In genomic region chr6:107658920-107659879, GRCh38 we compare ENCODE assay signal across 9 cellular contexts.
DNase-seq lines count a peak whose midpoint lies in the region; ATAC-seq, FAIRE-seq and TF ChIP-seq lines count a peak whose summit lies in the region.
"Had no signal": no experiment of that assay in that cellular context is flagged by ENCODE, and none has a peak within 500 bp of the region (broad histone marks: within the 10 kb centered on the region; RNA-seq: fewer than 3 reads in every experiment).

No MANE protein-coding gene starts in this region.

- DNase-seq in AG09309 (ENCODE audit: low read depth) (no peak), GM19239 (ENCODE audit: insufficient read length, low spot score) (no peak), NCI-H69 (lab: John Stamatoyannopoulos, UW) (peak; percentile 99), dedifferentiated amniotic fluid mesenchymal stem cell (ENCODE audit: extremely low spot score) (peak; percentile 62), cerebellum (ENCODE audit: low spot score) (no peak), BE2C (no peak), NCI-H1105 (lab: John Stamatoyannopoulos, UW) (no peak)

- H3K36me3 ChIP-seq in BE2C = no peaks in the 10 kb centered on the region
- H3K36me3 ChIP-seq: gastroesophageal sphincter had no signal

- no peak for ATAC-seq in HG03045 (IDR thresholded peaks at IDR 0.05; ENCODE audit: unreplicated experiment)
- ATAC-seq: gastroesophageal sphincter had no signal

- peak; percentile 88 for FAIRE-seq in GM19239 (lab: Jason Lieb, UNC)

- peaks cover 20% of the 10 kb centered on the region for H3K4me1 ChIP-seq in BE2C

- no peak overlapping the region for H3K4me3 ChIP-seq in AG09309 (ENCODE audit: control insufficient read depth, low read depth, low read length)
- no peak overlapping the region for H3K4me3 ChIP-seq in BE2C (ENCODE audit: low read depth, low read length)
- H3K4me3 ChIP-seq: gastroesophageal sphincter had no signal

- TF ChIP-seq CTCF in AG09309 (IDR thresholded peaks at IDR 0.05; ENCODE audit: control insufficient read depth, insufficient read depth, low read depth, low read length, missing control alignments) (peak; percentile 2), BE2C (IDR thresholded peaks at IDR 0.05; ENCODE audit: low read depth, low read length) (no peak)

- no peaks in the 10 kb centered on the region for H3K9me3 ChIP-seq in BE2C
- H3K9me3 ChIP-seq: gastroesophageal sphincter had no signal

- no peaks in the 10 kb centered on the region for H3K27me3 ChIP-seq in BE2C
- H3K27me3 ChIP-seq: gastroesophageal sphincter had no signal

Comparison
In these comparisons a context has a peak if more than half of its experiments do, and no peak if none do; other contexts are left out.
1. DNase-seq: peak in NCI-H69 (single experiment) and dedifferentiated amniotic fluid mesenchymal stem cell (single experiment); none in AG09309 (single experiment), GM19239 (single experiment), cerebellum (single experiment), BE2C (single experiment) and NCI-H1105 (single experiment).